15 cellular contexts compared by ENCODE assay signal in the genomic region with DNA sequence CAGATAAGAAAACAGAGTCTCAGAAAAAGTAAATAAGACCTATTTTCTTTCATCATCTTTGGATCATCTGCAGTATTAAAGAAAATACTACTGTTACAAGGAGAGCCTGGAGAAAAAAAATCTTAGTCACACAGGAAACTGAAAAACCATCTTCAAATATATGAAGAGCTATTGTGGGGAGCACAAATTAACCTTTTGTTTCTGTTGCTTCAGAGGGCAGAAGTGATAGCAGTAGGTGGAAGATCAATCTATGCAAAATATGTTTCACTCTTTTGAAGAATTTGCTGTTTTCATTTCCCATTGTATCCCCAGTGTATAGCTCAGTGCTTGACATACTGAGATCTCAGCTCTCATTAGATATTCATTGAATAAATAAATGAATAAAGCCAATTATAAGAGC. TPM values are rescaled to one million over a fixed set of nuclear protein-coding genes. Genes with fewer than 3 reads are reported as not detected.
DNase-seq lines count a peak whose midpoint lies in the region; ATAC-seq and TF ChIP-seq lines count a peak whose summit lies in the region.
"Had no signal": no experiment of that assay in that cellular context is flagged by ENCODE, and none has a peak within 500 bp of the region (broad histone marks: within the 10 kb centered on the region; RNA-seq: fewer than 3 reads in every experiment).

No MANE protein-coding gene starts in this region.

- H3K27ac Mint-ChIP-seq in memory B cell (peak overlapping the region; percentile 93), progenitor cell of endocrine pancreas (no peak overlapping the region)
- H3K27ac Mint-ChIP-seq: HFFc6 had no signal

- no peak for TF ChIP-seq POLR2A in adrenal gland (IDR thresholded peaks at IDR 0.05)

- H3K9me3 Mint-ChIP-seq in memory B cell: no peaks in the 10 kb centered on the region
- H3K9me3 Mint-ChIP-seq in progenitor cell of endocrine pancreas (ENCODE audit: low read depth): peaks cover 3% of the 10 kb centered on the region
- H3K9me3 Mint-ChIP-seq: HFFc6 had no signal

- no peaks in the 10 kb centered on the region for H3K9me3 ChIP-seq in adrenal gland (replicated peaks in 1 of 3)

- ATAC-seq in GM18873 (IDR thresholded peaks at IDR 0.05; ENCODE audit: low FRiP score, unreplicated experiment): peak; percentile 71
- peak; percentile 73 for ATAC-seq in GM21576 (IDR thresholded peaks at IDR 0.05; ENCODE audit: unreplicated experiment)
- ATAC-seq in HG03354 (IDR thresholded peaks at IDR 0.05; ENCODE audit: poor library complexity, severe bottlenecking, unreplicated experiment): peak; percentile 56
- no peak for ATAC-seq in memory B cell (ENCODE audit: low read depth)
- no peak for ATAC-seq in left ventricle myocardium superior
- ATAC-seq: SK-N-SH treated with all-trans-retinoic acid at 6 μM for 48 hours had no signal

- H3K4me3 Mint-ChIP-seq in memory B cell: no peak overlapping the region
- H3K4me3 Mint-ChIP-seq in progenitor cell of endocrine pancreas (ENCODE audit: low read depth): no peak overlapping the region
- H3K4me3 Mint-ChIP-seq: HFFc6 had no signal

- intact Hi-C loops in left ventricle myocardium superior (cut with micrococcal nuclease): no loop called here
- intact Hi-C loops in adrenal gland (cut with DNase I): no loop called here

- no peak overlapping the region for H3K4me3 ChIP-seq in adrenal gland

- H3K27me3 Mint-ChIP-seq in memory B cell (no peaks in the 10 kb centered on the region), progenitor cell of endocrine pancreas (no peaks in the 10 kb centered on the region)

- H3K36me3 Mint-ChIP-seq in memory B cell (peaks cover 2% of the 10 kb centered on the region), progenitor cell of endocrine pancreas (ENCODE audit: insufficient read depth) (no peaks in the 10 kb centered on the region)

- H3K27ac ChIP-seq in adrenal gland: no peak overlapping the region

- H3K4me1 Mint-ChIP-seq in memory B cell (peaks cover 21% of the 10 kb centered on the region), progenitor cell of endocrine pancreas (ENCODE audit: low read depth) (peaks cover 4% of the 10 kb centered on the region)

- DNase-seq in memory B cell (ENCODE audit: low spot score in 2 of 2) (no peak), progenitor cell of endocrine pancreas (ENCODE audit: low spot score, unreplicated experiment) (no peak), left ventricle myocardium superior (no peak), medulla oblongata (ENCODE audit: extremely low spot score) (no peak), adrenal gland (no peak)
- DNase-seq: activated effector memory CD4-positive, alpha-beta T cell treated with anti-CD3 and anti-CD28 coated beads, Interleukin-2, amount 50 U/mL, for 16 hours; effector CD4-positive, alpha-beta T cell; EL; HFFc6; NCI-H1930; posterior cingulate gyrus had no signal

- TF ChIP-seq CTCF in progenitor cell of endocrine pancreas (IDR thresholded peaks at IDR 0.05; ENCODE audit: unreplicated experiment): no peak
- no peak for TF ChIP-seq CTCF in adrenal gland (IDR thresholded peaks at IDR 0.05)

- no peaks in the 10 kb centered on the region for H3K27me3 ChIP-seq in adrenal gland

- no peaks in the 10 kb centered on the region for H3K4me1 ChIP-seq in adrenal gland (replicated peaks in 1 of 2)

- H3K36me3 ChIP-seq in adrenal gland (replicated peaks in 1 of 2): no peaks in the 10 kb centered on the region

RNA-seq across cellular contexts. Expression of a gene that starts 13.1 kb away (rescaled TPM):
- 56.7 and 65.1 TPM in 2 replicates for total RNA-seq in progenitor cell of endocrine pancreas
- total RNA-seq in left ventricle myocardium superior: 8.7 TPM
- total RNA-seq in adrenal gland: 10 to 100 TPM; 16.2 to 84.6 (median 36.8) TPM
- 10 to 100 TPM in 1 of 3 donors, 1 to 10 TPM in 2; 6.8 to 14.6 (median 7.4) TPM for polyA plus RNA-seq in adrenal gland

Comparison
In these comparisons a context has a peak if more than half of its experiments do, and no peak if none do; other contexts are left out.
1. ATAC-seq: peak in GM18873 (single experiment), GM21576 (single experiment) and HG03354 (single experiment); none in memory B cell (single experiment) and left ventricle myocardium superior (single experiment).